In genomic region chr12:79885956-79886490, GRCh38 we compare ENCODE assay signal across 21 cellular contexts. TPM values are rescaled to one million over a fixed set of nuclear protein-coding genes. Genes with fewer than 3 reads are reported as not detected.
DNase-seq lines count a peak whose midpoint lies in the region; ATAC-seq and TF ChIP-seq lines count a peak whose summit lies in the region.
"Had no signal": no experiment of that assay in that cellular context is flagged by ENCODE, and none has a peak within 500 bp of the region (broad histone marks: within the 10 kb centered on the region; RNA-seq: fewer than 3 reads in every experiment).

No MANE protein-coding gene starts in this region.

- no peak for ATAC-seq in gastroesophageal sphincter
- ATAC-seq: activated naive CD4-positive, alpha-beta T cell treated with anti-CD3 and anti-CD28 coated beads, Interleukin-2, amount 50 U/mL, for 72 hours had no signal

- TF ChIP-seq CTCF in chondrocyte (IDR thresholded peaks at IDR 0.05) (no peak), nephron (IDR thresholded peaks at IDR 0.05; ENCODE audit: unreplicated experiment in 3 of 3) (no peak), gastroesophageal sphincter (IDR thresholded peaks at IDR 0.05) (no peak)

- H3K4me3 Mint-ChIP-seq in chondrocyte (ENCODE audit: unreplicated experiment) (no peak overlapping the region), nephron (no peak overlapping the region)
- H3K4me3 Mint-ChIP-seq in activated T-helper 1 cell treated with anti-CD3 and anti-CD28 coated beads, Interleukin-12 subunit alpha, Interleukin-12 subunit beta, Interleukin-2, Interleukin-4 antibody, amounts not matched to agents 30 ng/mL and 10 ng/mL and 1 ng/mL, durations not matched to agents 14 hours and 24 hours and 36 hours, result no peak overlapping the region
- H3K4me3 Mint-ChIP-seq: CD8-positive, alpha-beta memory T cell; H9; natural killer cell; stimulated activated naive B cell treated with anti-CD40 and anti-IgM and Interleukin-4, amounts not matched to agents 10 μg/mL and 1 μg/mL and 100 μg/mL, for 72 hours had no signal

- intact Hi-C loops in activated T-helper 1 cell treated with anti-CD3 and anti-CD28 coated beads, Interleukin-12 subunit alpha, Interleukin-12 subunit beta, Interleukin-2, Interleukin-4 antibody, amounts not matched to agents 30 ng/mL and 10 ng/mL and 1 ng/mL, durations not matched to agents 14 hours and 24 hours and 36 hours (cut with micrococcal nuclease), result no loop called here

- no peaks in the 10 kb centered on the region for H3K27me3 ChIP-seq in gastroesophageal sphincter
- H3K27me3 ChIP-seq: testis had no signal

- H3K36me3 Mint-ChIP-seq in chondrocyte (ENCODE audit: low read depth) (no peaks in the 10 kb centered on the region), nephron (ENCODE audit: low read depth) (peaks cover 9% of the 10 kb centered on the region)
- no peaks in the 10 kb centered on the region for H3K36me3 Mint-ChIP-seq in activated T-helper 1 cell treated with anti-CD3 and anti-CD28 coated beads, Interleukin-12 subunit alpha, Interleukin-12 subunit beta, Interleukin-2, Interleukin-4 antibody, amounts not matched to agents 30 ng/mL and 10 ng/mL and 1 ng/mL, durations not matched to agents 14 hours and 24 hours and 36 hours (ENCODE audit: low read depth)
- H3K36me3 Mint-ChIP-seq: activated naive CD4-positive, alpha-beta T cell treated with anti-CD3 and anti-CD28 coated beads, Interleukin-2, amount 50 U/mL, for 72 hours; natural killer cell had no signal

- H3K9me3 Mint-ChIP-seq in chondrocyte (ENCODE audit: low read depth) (no peaks in the 10 kb centered on the region), nephron (no peaks in the 10 kb centered on the region)
- H3K9me3 Mint-ChIP-seq in activated T-helper 1 cell treated with anti-CD3 and anti-CD28 coated beads, Interleukin-12 subunit alpha, Interleukin-12 subunit beta, Interleukin-2, Interleukin-4 antibody, amounts not matched to agents 30 ng/mL and 10 ng/mL and 1 ng/mL, durations not matched to agents 14 hours and 24 hours and 36 hours, result no peaks in the 10 kb centered on the region
- H3K9me3 Mint-ChIP-seq: activated naive CD4-positive, alpha-beta T cell treated with anti-CD3 and anti-CD28 coated beads, Interleukin-2, amount 50 U/mL, for 72 hours; CD8-positive, alpha-beta memory T cell; H9; natural killer cell; stimulated activated naive B cell treated with anti-CD40 and anti-IgM and Interleukin-4, amounts not matched to agents 10 μg/mL and 1 μg/mL and 100 μg/mL, for 72 hours had no signal

- peak overlapping the region; percentile 86 for H3K27ac Mint-ChIP-seq in chondrocyte (ENCODE audit: unreplicated experiment)
- peak overlapping the region in 2 of 3 experiments; percentile 23 to 86 for H3K27ac Mint-ChIP-seq in nephron
- H3K27ac Mint-ChIP-seq in activated T-helper 1 cell treated with anti-CD3 and anti-CD28 coated beads, Interleukin-12 subunit alpha, Interleukin-12 subunit beta, Interleukin-2, Interleukin-4 antibody, amounts not matched to agents 30 ng/mL and 10 ng/mL and 1 ng/mL, durations not matched to agents 14 hours and 24 hours and 36 hours, result no peak overlapping the region
- H3K27ac Mint-ChIP-seq: activated naive CD4-positive, alpha-beta T cell treated with anti-CD3 and anti-CD28 coated beads, Interleukin-2, amount 50 U/mL, for 72 hours; H9; stimulated activated naive B cell treated with anti-CD40 and anti-IgM and Interleukin-4, amounts not matched to agents 10 μg/mL and 1 μg/mL and 100 μg/mL, for 72 hours had no signal

- no peak for TF ChIP-seq POLR2A in gastroesophageal sphincter (IDR thresholded peaks at IDR 0.05)

- peaks cover 16 to 96% (median 32%) of the 10 kb centered on the region in 3 donors for H3K4me1 ChIP-seq in gastroesophageal sphincter

- WGBS in gastroesophageal sphincter (ENCODE audit: low coverage in 1 of 2), 2 donors, result 28 to 37% methylated on average over 3 of the region's 3 CpGs

- H3K27ac ChIP-seq in gastroesophageal sphincter, result peak overlapping the region in 1 of 4 donors; percentile 29

- no peaks in the 10 kb centered on the region for H3K36me3 ChIP-seq in gastroesophageal sphincter

- H3K9me3 ChIP-seq in gastroesophageal sphincter, result no peaks in the 10 kb centered on the region
- H3K9me3 ChIP-seq: testis had no signal

- H3K4me1 Mint-ChIP-seq in chondrocyte (ENCODE audit: low read depth), result peaks cover 86% of the 10 kb centered on the region
- peaks cover 53% of the 10 kb centered on the region for H3K4me1 Mint-ChIP-seq in nephron
- peaks cover 51% of the 10 kb centered on the region for H3K4me1 Mint-ChIP-seq in activated T-helper 1 cell treated with anti-CD3 and anti-CD28 coated beads, Interleukin-12 subunit alpha, Interleukin-12 subunit beta, Interleukin-2, Interleukin-4 antibody, amounts not matched to agents 30 ng/mL and 10 ng/mL and 1 ng/mL, durations not matched to agents 14 hours and 24 hours and 36 hours (ENCODE audit: low read depth)

- DNase-seq in EH (ENCODE audit: low read depth) (peak; percentile 21), MV-4-11 (lab: John Stamatoyannopoulos, UW) (peak; percentile 70), chondrocyte (ENCODE audit: low spot score) (no peak), DMS79 treated with DMSO at 0.1 percent for 48 hours (lab: John Stamatoyannopoulos, UW) (no peak), GDM1 (lab: John Stamatoyannopoulos, UW) (no peak)
- DNase-seq in activated T-helper 1 cell treated with anti-CD3 and anti-CD28 coated beads, Interleukin-12 subunit alpha, Interleukin-12 subunit beta, Interleukin-2, Interleukin-4 antibody, amounts not matched to agents 30 ng/mL and 10 ng/mL and 1 ng/mL, durations not matched to agents 14 hours and 24 hours and 36 hours (ENCODE audit: low spot score), result no peak
- DNase-seq: activated CD4-positive, alpha-beta T cell treated with anti-CD3 and anti-CD28 coated beads for 1 hour; activated CD8-positive, alpha-beta memory T cell treated with anti-CD3 and anti-CD28 coated beads for 24 hours; CD8-positive, alpha-beta memory T cell; DMS79; erythroblast; H9; mesendoderm; natural killer cell; NCI-H524; stimulated activated CD4-positive, alpha-beta T cell treated with anti-CD3 and anti-CD28 coated beads, Interleukin-1b, Interleukin-23, amount 100 ng/mL, for 48 hours; stimulated activated naive B cell treated with anti-CD40 and anti-IgM and Interleukin-4, amounts not matched to agents 10 μg/mL and 1 μg/mL and 100 μg/mL, for 72 hours; testis had no signal

- no peak for TF ChIP-seq EP300 in gastroesophageal sphincter (IDR thresholded peaks at IDR 0.05)

- no peak overlapping the region for H3K4me3 ChIP-seq in gastroesophageal sphincter
- H3K4me3 ChIP-seq: testis had no signal

- H3K27me3 Mint-ChIP-seq in chondrocyte (ENCODE audit: low read depth) (no peaks in the 10 kb centered on the region), nephron (ENCODE audit: low read depth) (no peaks in the 10 kb centered on the region)
- no peaks in the 10 kb centered on the region for H3K27me3 Mint-ChIP-seq in activated T-helper 1 cell treated with anti-CD3 and anti-CD28 coated beads, Interleukin-12 subunit alpha, Interleukin-12 subunit beta, Interleukin-2, Interleukin-4 antibody, amounts not matched to agents 30 ng/mL and 10 ng/mL and 1 ng/mL, durations not matched to agents 14 hours and 24 hours and 36 hours (ENCODE audit: insufficient read depth)
- H3K27me3 Mint-ChIP-seq: CD8-positive, alpha-beta memory T cell; stimulated activated naive B cell treated with anti-CD40 and anti-IgM and Interleukin-4, amounts not matched to agents 10 μg/mL and 1 μg/mL and 100 μg/mL, for 72 hours had no signal

RNA-seq across cellular contexts. Expression of gene PPP1R12A, which starts 48.9 kb away (rescaled TPM):
- total RNA-seq in chondrocyte (118 to 139 TPM (median 135 TPM) in 3 replicates), gastroesophageal sphincter (100 to 1,000 TPM; 387 to 683 (median 563) TPM)
- total RNA-seq in activated T-helper 1 cell treated with anti-CD3 and anti-CD28 coated beads, Interleukin-12 subunit alpha, Interleukin-12 subunit beta, Interleukin-2, Interleukin-4 antibody, amounts not matched to agents 30 ng/mL and 10 ng/mL and 1 ng/mL, durations not matched to agents 14 hours and 24 hours and 36 hours, result 85.0 and 87.1 TPM in 2 replicates

Comparison
In these comparisons a context has a peak if more than half of its experiments do, and no peak if none do; other contexts are left out.
1. DNase-seq: peak in EH (single experiment) and MV-4-11 (single experiment); none in chondrocyte (single experiment), DMS79 treated with DMSO at 0.1 percent for 48 hours (single experiment), activated T-helper 1 cell treated with anti-CD3 and anti-CD28 coated beads, Interleukin-12 subunit alpha, Interleukin-12 subunit beta, Interleukin-2, Interleukin-4 antibody, amounts not matched to agents 30 ng/mL and 10 ng/mL and 1 ng/mL, durations not matched to agents 14 hours and 24 hours and 36 hours (single experiment) and GDM1 (single experiment).